ENCODE assay signal across 8 cellular contexts in the genomic region with DNA sequence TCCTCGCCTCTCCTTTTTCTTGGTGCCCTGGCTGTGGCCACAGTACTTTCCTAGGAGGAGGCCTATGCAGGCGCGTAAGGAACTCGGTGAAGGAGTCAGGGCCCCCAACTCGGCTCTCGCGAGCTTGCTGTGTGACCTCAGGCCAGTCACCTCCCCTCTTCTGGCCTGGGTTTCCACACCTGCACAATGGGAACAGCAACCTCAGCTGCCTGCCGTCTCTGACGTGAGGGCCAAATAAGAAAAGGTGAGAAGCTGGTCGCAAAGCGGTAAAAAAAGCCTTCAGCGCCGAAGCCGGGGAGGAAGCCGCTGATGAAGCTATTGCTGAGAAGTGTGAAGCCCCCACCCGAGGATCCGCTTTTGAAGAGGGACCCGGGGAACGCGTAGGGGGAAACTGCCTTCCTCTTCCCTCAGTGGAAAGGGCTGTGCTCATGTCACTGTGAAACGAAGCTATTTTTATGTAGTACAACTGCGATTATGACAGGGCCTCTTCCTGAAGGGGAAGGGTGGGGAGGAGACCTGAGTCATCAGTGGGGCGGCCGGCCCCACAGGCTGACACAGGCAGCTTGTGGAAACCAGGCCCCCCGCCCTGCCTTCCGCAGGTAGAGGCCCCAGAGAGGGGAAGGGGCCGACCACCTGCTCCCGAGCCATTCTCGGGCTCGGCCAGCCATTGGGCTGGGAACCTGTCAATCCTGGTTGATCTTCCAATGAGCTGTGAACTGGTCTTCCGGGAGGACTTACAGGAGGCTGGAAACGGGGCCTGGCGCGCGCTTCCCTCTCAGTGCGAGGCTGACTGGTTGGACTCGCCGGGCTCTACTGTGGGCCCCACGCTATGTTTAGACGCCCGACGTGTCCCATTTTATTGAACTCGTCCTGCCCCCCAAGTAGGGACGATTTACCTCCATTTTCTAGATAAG. TPM values are rescaled to one million over a fixed set of nuclear protein-coding genes. Genes with fewer than 3 reads are reported as not detected.
DNase-seq lines count a peak whose midpoint lies in the region; ATAC-seq and TF ChIP-seq lines count a peak whose summit lies in the region.

No MANE protein-coding gene starts in this region.

- H3K36me3 ChIP-seq in esophagus (ENCODE audit: control insufficient read depth in 2 of 2, insufficient read depth in 2 of 2, low read length in 1 of 2) = no peaks in the 10 kb centered on the region

- peak; percentile 80 for TF ChIP-seq POLR2A in GM18505 (IDR thresholded peaks at IDR 0.05; ENCODE audit: borderline replicate concordance, extremely low read depth, insufficient read depth, insufficient read length)

- 27 to 29% methylated on average over 41 to 44 of the region's 44 CpGs for WGBS in esophagus, 2 donors

- H3K27me3 ChIP-seq in esophagus (ENCODE audit: control insufficient read depth in 1 of 2, insufficient read depth in 2 of 2, low read length in 2 of 2) = no peaks in the 10 kb centered on the region

- ATAC-seq in GM18505 (IDR thresholded peaks at IDR 0.05; ENCODE audit: unreplicated experiment) = peak; percentile 63
- peak; percentile 59 for ATAC-seq in HG02884 (IDR thresholded peaks at IDR 0.05; ENCODE audit: unreplicated experiment)

- peaks cover 3 to 12% of the 10 kb centered on the region in 2 donors for H3K4me1 ChIP-seq in esophagus (ENCODE audit: control insufficient read depth in 2 of 2, insufficient read depth in 2 of 2, low read length in 1 of 2)

- no peaks in the 10 kb centered on the region for H3K9me3 ChIP-seq in esophagus (ENCODE audit: control insufficient read depth in 2 of 2, insufficient read depth in 1 of 2, low read depth in 1 of 2, low read length in 1 of 2)

- peak overlapping the region; percentile 16 to 40 for H3K4me3 ChIP-seq in esophagus (ENCODE audit: low read depth in 1 of 2, low read length in 2 of 2)

- peak; percentile 100 for DNase-seq in NK-92 treated with Interleukin-12 subunit alpha and Interleukin-12 subunit beta, amount 100 ng/mL, for 24 hours (lab: John Stamatoyannopoulos, UW)
- peak; percentile 87 for DNase-seq in activated T-cell treated with anti-CD3 and anti-CD28 coated beads for 4 hours
- peak; percentile 96 for DNase-seq in mucosa of gallbladder (ENCODE audit: low spot score)
- DNase-seq in stimulated activated CD8-positive, alpha-beta memory T cell treated with anti-CD3 and anti-CD28 coated beads, Interleukin-2, amount 100 ng/mL, for 48 hours (ENCODE audit: low read depth in 2 of 2) = peak; percentile 94 to 96
- no peak for DNase-seq in DMS114 treated with DMSO at 0.1 percent for 48 hours (lab: John Stamatoyannopoulos, UW; ENCODE audit: unreplicated experiment)

- H3K27ac ChIP-seq in esophagus (ENCODE audit: low read depth in 2 of 2, low read length in 1 of 2) = peak overlapping the region; percentile 86 to 99

RNA-seq across cellular contexts. Expression of gene ANKDD1A, which starts 18.0 kb away (rescaled TPM):
- 1 to 10 TPM; 1.4 to 1.9 TPM for polyA plus RNA-seq in esophagus
- total RNA-seq in mucosa of gallbladder = 3.5 TPM

RNA-seq across cellular contexts. Expression of gene PLEKHO2, which starts 52.0 kb away (rescaled TPM):
- 1 to 10 TPM; 4.8 to 6.6 TPM for polyA plus RNA-seq in esophagus
- total RNA-seq in mucosa of gallbladder = 31.5 TPM
